Comparison of ENCODE assay signal across 10 cellular contexts in the genomic region with DNA sequence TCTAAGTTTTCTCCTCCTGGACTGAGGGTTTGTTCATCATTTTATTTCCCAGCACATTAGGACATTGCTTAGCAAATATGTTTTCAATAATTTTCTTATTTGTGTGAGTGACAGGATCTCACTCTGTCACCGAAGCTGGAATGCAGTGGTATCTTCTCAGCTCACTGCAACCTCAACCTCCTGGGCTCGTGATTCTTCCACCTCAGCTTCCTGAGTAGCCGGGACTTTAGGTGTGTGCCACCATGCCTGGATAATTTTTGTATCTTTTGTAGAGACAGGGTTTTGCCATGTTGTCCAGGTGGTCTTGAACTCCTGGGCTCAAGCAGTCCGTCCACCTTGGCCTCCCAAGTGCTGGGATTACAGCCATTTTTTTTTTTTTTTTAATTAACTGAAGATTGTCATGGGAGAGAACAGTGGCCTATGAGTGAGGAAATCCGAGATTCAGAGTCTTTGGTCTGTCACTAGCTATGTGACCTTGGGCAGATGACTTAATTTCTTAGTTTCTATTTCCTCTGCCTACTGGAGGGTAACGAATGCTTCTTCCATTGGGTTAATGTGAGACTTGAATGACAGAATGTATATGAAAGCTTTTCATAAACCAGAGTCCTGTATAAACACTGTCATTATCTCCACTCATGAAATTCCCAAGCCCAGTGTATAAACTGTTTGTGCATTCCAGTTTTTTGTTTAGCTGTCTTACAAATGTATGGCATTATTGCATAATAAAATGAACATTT. TPM values are rescaled to one million over a fixed set of nuclear protein-coding genes. Genes with fewer than 3 reads are reported as not detected.
DNase-seq lines count a peak whose midpoint lies in the region; ATAC-seq and TF ChIP-seq lines count a peak whose summit lies in the region.
"Had no signal": no experiment of that assay in that cellular context is flagged by ENCODE, and none has a peak within 500 bp of the region (broad histone marks: within the 10 kb centered on the region; RNA-seq: fewer than 3 reads in every experiment).

No MANE protein-coding gene starts in this region.

- intact Hi-C loops in activated B cell treated with CpG ODN at 0.5 μM for 24 hours (cut with micrococcal nuclease): loop anchor here (1.0 to 5.0 kb wide), 5 partner anchors 24 to 273 kb away; a partner anchor contains a TSS

- TF ChIP-seq EP300 in tibial nerve (IDR thresholded peaks at IDR 0.05): no peak

- H3K27ac Mint-ChIP-seq in activated B cell treated with CpG ODN at 0.5 μM for 24 hours: peak overlapping the region; percentile 71

- H3K4me1 ChIP-seq in tibial nerve: peaks cover 0 to 10% (median 3%) of the 10 kb centered on the region in 4 donors

- H3K27me3 Mint-ChIP-seq in activated B cell treated with CpG ODN at 0.5 μM for 24 hours: no peaks in the 10 kb centered on the region

- POLR2A ChIA-PET in activated B cell treated with CpG ODN at 0.5 μM for 24 hours (lab: Charles Lee): interaction anchor here (0.6 to 2.9 kb wide), 10 partner anchors 11 to 87 kb away, joined by 3 to 21 read pairs (median 4); a partner anchor contains a TSS

- H3K9me3 Mint-ChIP-seq in activated B cell treated with CpG ODN at 0.5 μM for 24 hours: no peaks in the 10 kb centered on the region

- H3K4me3 ChIP-seq in tibial nerve: no peak overlapping the region

- DNase-seq in Caki2 (ENCODE audit: low read depth): peak; percentile 36
- DNase-seq in activated B cell treated with CpG ODN at 0.5 μM for 24 hours: no peak
- no peak for DNase-seq in caudate nucleus (lab: John Stamatoyannopoulos, UW)
- no peak for DNase-seq in GM03348 (ENCODE audit: low spot score)
- no peak for DNase-seq in NCI-H1105 (lab: John Stamatoyannopoulos, UW)
- DNase-seq in tibial nerve (ENCODE audit: low spot score in 2 of 2): no peak
- DNase-seq: effector CD4-positive, alpha-beta T cell; midbrain had no signal

- ATAC-seq in GM19328 (IDR thresholded peaks at IDR 0.05; ENCODE audit: unreplicated experiment) (peak; percentile 79), HG02981 (IDR thresholded peaks at IDR 0.05; ENCODE audit: unreplicated experiment) (peak; percentile 91), activated B cell treated with CpG ODN at 0.5 μM for 24 hours (ENCODE audit: low read depth) (peak; percentile 79)

- no peaks in the 10 kb centered on the region for H3K36me3 Mint-ChIP-seq in activated B cell treated with CpG ODN at 0.5 μM for 24 hours (ENCODE audit: low read depth)

- CTCF ChIA-PET in activated B cell treated with CpG ODN at 0.5 μM for 24 hours (lab: Charles Lee): interaction anchor here (1.3 kb wide), 1 partner anchor 84 kb away, joined by 7 read pairs; no protein-coding TSS in a partner anchor

- WGBS in tibial nerve, 2 donors: 66 to 74% methylated on average over 6 of the region's 6 CpGs

- TF ChIP-seq CTCF in activated B cell treated with CpG ODN at 0.5 μM for 24 hours (IDR thresholded peaks at IDR 0.05) (no peak), tibial nerve (IDR thresholded peaks at IDR 0.05) (no peak)

- in situ Hi-C loops in Caki2 (cut with HindIII; ENCODE audit: low pct_unique_long_range_greater_than_20kb, low sequenced_read_pairs): no loop called here

- H3K36me3 ChIP-seq in tibial nerve: peaks cover 0 to 13% (median 0%) of the 10 kb centered on the region in 3 donors

- H3K4me1 Mint-ChIP-seq in activated B cell treated with CpG ODN at 0.5 μM for 24 hours: peaks cover 42% of the 10 kb centered on the region

- H3K27me3 ChIP-seq in tibial nerve: no peaks in the 10 kb centered on the region

- peak overlapping the region; percentile 40 for H3K4me3 Mint-ChIP-seq in activated B cell treated with CpG ODN at 0.5 μM for 24 hours

- H3K27ac ChIP-seq in caudate nucleus (ENCODE audit: low read depth, low read length): no peak overlapping the region
- H3K27ac ChIP-seq in tibial nerve: no peak overlapping the region

- TF ChIP-seq POLR2A in tibial nerve (IDR thresholded peaks at IDR 0.05): no peak

- no peaks in the 10 kb centered on the region for H3K9me3 ChIP-seq in tibial nerve

RNA-seq across cellular contexts. Expression of a gene that starts 23.9 kb away (rescaled TPM):
- total RNA-seq in Caki2 (2014; rRNA removed; shearing (Covaris generic); ENCODE audit: low replicate concordance): 2.6 and 3.3 TPM in 2 replicates
- total RNA-seq in activated B cell treated with CpG ODN at 0.5 μM for 24 hours: 22.2 and 23.4 TPM in 2 replicates
- 10 to 100 TPM; 12.7 to 23.8 (median 18.2) TPM for total RNA-seq in tibial nerve
